Comparison of ENCODE assay signal across 8 cellular contexts in the genomic region with DNA sequence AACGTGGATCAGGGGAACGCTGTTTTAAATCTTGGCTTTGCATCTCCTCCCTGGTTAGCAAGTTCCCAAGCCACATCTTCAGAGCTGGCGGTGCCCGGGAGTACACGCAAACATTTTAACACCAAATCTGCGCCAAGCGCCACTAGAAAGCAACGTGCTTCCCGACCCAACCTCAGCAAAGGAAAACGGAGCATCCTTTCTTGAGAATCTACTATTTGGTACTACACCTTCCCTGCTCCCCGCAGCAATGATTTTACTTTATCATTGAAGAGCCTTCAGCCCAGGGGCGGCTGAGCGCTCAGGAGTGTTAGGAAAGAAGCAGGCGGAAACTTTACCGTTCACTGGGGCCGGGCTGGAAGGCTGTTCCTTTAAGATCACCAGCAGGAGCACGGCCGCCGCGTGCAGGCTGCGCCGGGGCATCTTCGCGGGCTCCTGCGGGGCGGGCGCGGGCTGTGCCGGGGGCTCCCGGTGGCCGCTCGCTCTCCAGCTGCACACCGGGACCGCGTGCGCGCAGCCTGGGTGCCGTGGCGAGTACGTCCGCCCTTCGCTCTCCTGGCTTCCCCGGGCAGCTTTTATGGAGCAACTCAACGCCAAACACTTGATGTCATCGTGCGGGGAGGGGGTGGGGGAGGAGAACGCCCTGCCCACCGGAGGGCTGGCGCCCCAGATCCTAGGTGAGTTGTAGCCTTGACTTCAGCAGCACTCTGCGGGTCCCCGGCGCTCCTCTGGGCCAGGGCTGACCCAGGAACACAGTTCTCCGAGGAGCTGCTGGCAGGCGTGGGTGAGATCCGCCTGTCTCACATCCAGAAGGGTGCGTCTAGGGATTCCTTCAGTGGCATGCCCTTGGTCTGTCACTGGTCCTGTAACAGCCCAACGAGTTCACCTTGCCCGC. TPM values are rescaled to one million over a fixed set of nuclear protein-coding genes. Genes with fewer than 3 reads are reported as not detected.
A peak's percentile ranks its signal among the peaks of the same experiment; 100 is the strongest.
DNase-seq lines count a peak whose midpoint lies in the region; ATAC-seq lines count a peak whose summit lies in the region.

A gene (minus strand): TSS at position 546 of the 892 bp plus-strand sequence. CDS start 126 bp downstream, at position 420.

- no peaks in the 10 kb centered on the region for H3K9me3 ChIP-seq in esophagus (ENCODE audit: control insufficient read depth in 2 of 2, insufficient read depth in 1 of 2, low read depth in 1 of 2, low read length in 1 of 2)
- H3K9me3 ChIP-seq in muscle layer of duodenum (ENCODE audit: control insufficient read depth in 1 of 2, low read length in 2 of 2): peaks cover 0 to 2% of the 10 kb centered on the region in 2 donors

- H3K4me1 ChIP-seq in esophagus (ENCODE audit: control insufficient read depth in 2 of 2, insufficient read depth in 2 of 2, low read length in 1 of 2) (peaks cover 0 to 6% of the 10 kb centered on the region in 2 donors), muscle layer of duodenum (ENCODE audit: control insufficient read depth in 1 of 2, insufficient read depth in 2 of 2, low read length in 2 of 2) (peaks cover 0 to 13% of the 10 kb centered on the region in 2 donors)

- peak; percentile 36 for DNase-seq in activated CD4-positive, alpha-beta T cell treated with anti-CD3 and anti-CD28 coated beads for 48 hours
- DNase-seq in activated CD4-positive, alpha-beta T cell treated with anti-CD3 and anti-CD28 coated beads, Interleukin-2, amount 50 U/mL, for 1 hour: no peak
- DNase-seq in SW480 (ENCODE audit: low spot score): peak; percentile 8
- DNase-seq in activated gamma-delta T cell (lab: John Stamatoyannopoulos, UW): no peak
- no peak for DNase-seq in GM19238 (ENCODE audit: insufficient read length, low spot score)

- H3K27ac ChIP-seq in esophagus (ENCODE audit: low read depth in 2 of 2, low read length in 1 of 2) (peak within 1 kb of the TSS; percentile 65 to 77), muscle layer of duodenum (ENCODE audit: low read length) (no peak within 1 kb of the TSS)

- no peaks in the 10 kb centered on the region for H3K36me3 ChIP-seq in esophagus (ENCODE audit: control insufficient read depth in 2 of 2, insufficient read depth in 2 of 2, low read length in 1 of 2)
- no peaks in the 10 kb centered on the region for H3K36me3 ChIP-seq in muscle layer of duodenum (ENCODE audit: control insufficient read depth in 1 of 2, insufficient read depth in 2 of 2, low read length in 2 of 2)

- H3K27me3 ChIP-seq in esophagus (ENCODE audit: control insufficient read depth in 1 of 2, insufficient read depth in 2 of 2, low read length in 2 of 2): no peaks in the 10 kb centered on the region
- H3K27me3 ChIP-seq in muscle layer of duodenum (ENCODE audit: low read depth, low read length): no peaks in the 10 kb centered on the region

- ATAC-seq in HG02678 (IDR thresholded peaks at IDR 0.05; ENCODE audit: unreplicated experiment): no peak

- H3K4me3 ChIP-seq in esophagus (ENCODE audit: low read depth in 1 of 2, low read length in 2 of 2) (peak within 1 kb of the TSS; percentile 54 to 65), muscle layer of duodenum (ENCODE audit: low read depth in 1 of 2, low read length in 2 of 2) (peak within 1 kb of the TSS; percentile 51 to 67)

- WGBS in esophagus, 2 donors: 2% methylated on average over 54 to 58 of the region's 58 CpGs

RNA-seq across cellular contexts. Expression of the gene that starts here (rescaled TPM):
- 10 to 100 TPM; 32.2 to 35.0 TPM for polyA plus RNA-seq in esophagus

Comparison
In these comparisons a context has a peak if more than half of its experiments do, and no peak if none do; other contexts are left out.
1. DNase-seq: peak in activated CD4-positive, alpha-beta T cell treated with anti-CD3 and anti-CD28 coated beads for 48 hours (single experiment) and SW480 (single experiment); none in activated CD4-positive, alpha-beta T cell treated with anti-CD3 and anti-CD28 coated beads, Interleukin-2, amount 50 U/mL, for 1 hour (single experiment), activated gamma-delta T cell (single experiment) and GM19238 (single experiment).